In the genomic region with DNA sequence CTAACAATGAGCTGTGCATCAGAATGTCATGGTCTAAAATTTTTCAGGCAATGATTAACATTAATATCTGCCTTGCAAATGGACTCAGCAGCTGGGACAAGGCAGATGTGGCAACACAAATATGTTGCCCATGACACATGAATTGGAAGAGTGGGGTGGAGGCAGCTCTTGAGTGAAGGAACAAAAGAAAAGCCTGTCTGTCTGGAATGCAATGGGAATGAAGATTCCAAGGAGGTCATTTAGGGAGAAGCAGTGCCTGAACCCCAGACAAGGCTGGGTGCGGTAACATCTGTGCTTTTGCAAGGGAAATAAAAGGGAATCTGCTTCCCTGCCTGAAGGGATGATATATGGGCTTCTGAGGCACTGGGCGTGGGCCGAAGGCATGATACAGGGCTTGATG, we compare ENCODE assay signal across 17 cellular contexts.
DNase-seq lines count a peak whose midpoint lies in the region; TF ChIP-seq lines count a peak whose summit lies in the region.
"Had no signal": no experiment of that assay in that cellular context is flagged by ENCODE, and none has a peak within 500 bp of the region (broad histone marks: within the 10 kb centered on the region; RNA-seq: fewer than 3 reads in every experiment).

No MANE protein-coding gene starts in this region.

- peak; percentile 80 for DNase-seq in GM03348 (ENCODE audit: low spot score)
- DNase-seq in amniotic epithelial cell (ENCODE audit: low read depth): peak; percentile 44
- DNase-seq in fibroblast of pulmonary artery (ENCODE audit: low read depth): peak; percentile 32
- peak; percentile 5 for DNase-seq in myocyte (ENCODE audit: low read depth)
- no peak for DNase-seq in HK-2 (ENCODE audit: unreplicated experiment)
- DNase-seq in CD1c-positive myeloid dendritic cell (ENCODE audit: extremely low spot score): no peak
- DNase-seq in NCI-H82 treated with DMSO at 0.1 percent for 48 hours (lab: John Stamatoyannopoulos, UW; ENCODE audit: unreplicated experiment): no peak
- DNase-seq in DMS114 treated with DMSO at 0.1 percent for 48 hours (lab: John Stamatoyannopoulos, UW; ENCODE audit: unreplicated experiment): no peak
- DNase-seq: COR-L47, EL, MV-4-11, NCI-H1417 treated with DMSO at 0.1 percent for 48 hours, NCI-H1930, NCI-H524 had no signal

- TF ChIP-seq CTCF in fibroblast of pulmonary artery (IDR thresholded peaks at IDR 0.05; ENCODE audit: low read length, missing control alignments): no peak

- H3K4me3 ChIP-seq in fibroblast of pulmonary artery (replicated peaks; ENCODE audit: low read depth, low read length): no peak overlapping the region
- H3K4me3 ChIP-seq: GM23338, K562, SK-N-MC had no signal

Comparison
In these comparisons a context has a peak if more than half of its experiments do, and no peak if none do; other contexts are left out.
1. DNase-seq: peak in GM03348 (single experiment), amniotic epithelial cell (single experiment), fibroblast of pulmonary artery (single experiment) and myocyte (single experiment); none in HK-2 (single experiment), CD1c-positive myeloid dendritic cell (single experiment), NCI-H82 treated with DMSO at 0.1 percent for 48 hours (single experiment) and DMS114 treated with DMSO at 0.1 percent for 48 hours (single experiment).